In the genomic region with DNA sequence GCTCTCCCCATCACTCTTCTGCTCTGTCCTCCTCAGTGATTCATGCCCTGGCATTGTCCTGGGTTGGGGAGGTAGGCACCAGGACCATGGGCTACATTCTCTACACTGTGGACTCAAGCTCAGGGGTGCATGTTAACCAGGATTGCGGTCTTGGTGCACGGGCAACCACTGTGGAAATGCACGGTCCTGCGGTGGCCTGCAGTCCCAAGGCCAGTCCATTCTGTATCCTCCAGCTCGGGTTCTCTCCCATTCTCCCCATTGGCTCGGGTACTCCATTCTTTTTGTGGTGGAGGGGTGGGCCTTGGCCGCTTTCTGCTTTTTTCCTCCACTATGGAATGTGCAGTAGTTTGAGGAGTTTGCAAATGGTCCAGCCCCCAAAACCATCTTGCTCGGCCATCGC, we compare ENCODE assay signal across 13 cellular contexts.
DNase-seq lines count a peak whose midpoint lies in the region; TF ChIP-seq lines count a peak whose summit lies in the region.
"Had no signal": no experiment of that assay in that cellular context is flagged by ENCODE, and none has a peak within 500 bp of the region (broad histone marks: within the 10 kb centered on the region; RNA-seq: fewer than 3 reads in every experiment).

No MANE protein-coding gene starts in this region.

- H3K4me3 Mint-ChIP-seq in activated naive CD4-positive, alpha-beta T cell treated with anti-CD3 and anti-CD28 coated beads, Interleukin-2, amount 50 U/mL, for 24 hours: no peak overlapping the region
- no peak overlapping the region for H3K4me3 Mint-ChIP-seq in mesothelial cell of epicardium
- H3K4me3 Mint-ChIP-seq: B cell; CD4-positive, alpha-beta T cell; CD8-positive, alpha-beta T cell had no signal

- H3K27ac Mint-ChIP-seq in activated naive CD4-positive, alpha-beta T cell treated with anti-CD3 and anti-CD28 coated beads, Interleukin-2, amount 50 U/mL, for 24 hours: peak overlapping the region; percentile 36
- no peak overlapping the region for H3K27ac Mint-ChIP-seq in mesothelial cell of epicardium
- H3K27ac Mint-ChIP-seq: B cell; CD4-positive, alpha-beta T cell; CD8-positive, alpha-beta T cell had no signal

- no peaks in the 10 kb centered on the region for H3K4me1 Mint-ChIP-seq in activated naive CD4-positive, alpha-beta T cell treated with anti-CD3 and anti-CD28 coated beads, Interleukin-2, amount 50 U/mL, for 24 hours
- peaks cover 4% of the 10 kb centered on the region for H3K4me1 Mint-ChIP-seq in mesothelial cell of epicardium
- H3K4me1 Mint-ChIP-seq: B cell had no signal

- no peaks in the 10 kb centered on the region for H3K9me3 Mint-ChIP-seq in activated naive CD4-positive, alpha-beta T cell treated with anti-CD3 and anti-CD28 coated beads, Interleukin-2, amount 50 U/mL, for 24 hours
- H3K9me3 Mint-ChIP-seq in mesothelial cell of epicardium: peaks cover 5% of the 10 kb centered on the region
- H3K9me3 Mint-ChIP-seq: CD4-positive, alpha-beta T cell; CD8-positive, alpha-beta T cell had no signal

- TF ChIP-seq CTCF in mesothelial cell of epicardium (IDR thresholded peaks at IDR 0.05; ENCODE audit: unreplicated experiment): no peak

- H3K27me3 Mint-ChIP-seq in activated naive CD4-positive, alpha-beta T cell treated with anti-CD3 and anti-CD28 coated beads, Interleukin-2, amount 50 U/mL, for 24 hours: peaks cover under 1% of the 10 kb centered on the region
- H3K27me3 Mint-ChIP-seq in mesothelial cell of epicardium (ENCODE audit: low read depth): peaks cover 10% of the 10 kb centered on the region
- H3K27me3 Mint-ChIP-seq: B cell had no signal

- peaks cover 2% of the 10 kb centered on the region for H3K36me3 Mint-ChIP-seq in activated naive CD4-positive, alpha-beta T cell treated with anti-CD3 and anti-CD28 coated beads, Interleukin-2, amount 50 U/mL, for 24 hours
- no peaks in the 10 kb centered on the region for H3K36me3 Mint-ChIP-seq in mesothelial cell of epicardium
- H3K36me3 Mint-ChIP-seq: CD8-positive, alpha-beta T cell had no signal

- DNase-seq in activated naive CD4-positive, alpha-beta T cell treated with Interleukin-2 at 50 U/mL for 16 hours: no peak
- peak; percentile 8 for DNase-seq in islet precursor cell
- no peak for DNase-seq in mesothelial cell of epicardium (ENCODE audit: low spot score in 2 of 2, unreplicated experiment in 2 of 2)
- DNase-seq in NCI-H2227 (lab: John Stamatoyannopoulos, UW; ENCODE audit: unreplicated experiment): no peak
- DNase-seq: AML-193; Caco-2; Calu3; CD4-positive, alpha-beta T cell; CD8-positive, alpha-beta T cell; DMS79 treated with DMSO at 0.1 percent for 48 hours; GF-D8 had no signal
